18 cellular contexts compared by ENCODE assay signal in genomic region chr4:3320361-3321023, GRCh38. TPM values are rescaled to one million over a fixed set of nuclear protein-coding genes. Genes with fewer than 3 reads are reported as not detected.
DNase-seq lines count a peak whose midpoint lies in the region; ATAC-seq and TF ChIP-seq lines count a peak whose summit lies in the region.
"Had no signal": no experiment of that assay in that cellular context is flagged by ENCODE, and none has a peak within 500 bp of the region (broad histone marks: within the 10 kb centered on the region; RNA-seq: fewer than 3 reads in every experiment).

No MANE protein-coding gene starts in this region.

- no peak overlapping the region for H3K4me2 ChIP-seq in neural progenitor cell

- peaks cover 12% of the 10 kb centered on the region for H4K20me1 ChIP-seq in neural progenitor cell (ENCODE audit: low read depth)

- peak; percentile 3 for DNase-seq in BE2C
- peak; percentile 69 for DNase-seq in NCI-H2029 (lab: John Stamatoyannopoulos, UW)
- no peak for DNase-seq in cardiac muscle cell (ENCODE audit: low read depth in 1 of 2, low spot score in 1 of 2)
- DNase-seq in neural progenitor cell (ENCODE audit: low spot score), result no peak
- no peak for DNase-seq in dedifferentiated amniotic fluid mesenchymal stem cell (ENCODE audit: extremely low spot score)
- no peak for DNase-seq in natural killer cell
- DNase-seq: activated CD4-positive, alpha-beta T cell treated with anti-CD3 and anti-CD28 coated beads for 48 hours; GM23248; hippocampal formation; NCI-H226 had no signal

- no peaks in the 10 kb centered on the region for H3K9me3 ChIP-seq in BE2C
- no peaks in the 10 kb centered on the region for H3K9me3 ChIP-seq in cardiac muscle cell (ENCODE audit: low read depth)
- H3K9me3 ChIP-seq in neural progenitor cell (ENCODE audit: low read depth), result no peaks in the 10 kb centered on the region
- H3K9me3 ChIP-seq: ovary, uterus had no signal

- H3K27me3 Mint-ChIP-seq in neural progenitor cell (ENCODE audit: insufficient read depth, low read depth), result peaks cover 3% of the 10 kb centered on the region
- no peaks in the 10 kb centered on the region for H3K27me3 Mint-ChIP-seq in natural killer cell (ENCODE audit: low read depth in 2 of 2)
- H3K27me3 Mint-ChIP-seq: activated T-helper 17 cell treated with anti-CD3 and anti-CD28 coated beads, Interleukin-2, amount 50 U/mL, for 72 hours had no signal

- TF ChIP-seq CTCF in BE2C (IDR thresholded peaks at IDR 0.05; ENCODE audit: low read depth, low read length) (no peak), cardiac muscle cell (IDR thresholded peaks at IDR 0.05; ENCODE audit: low read depth, low read length) (no peak), neural progenitor cell (IDR thresholded peaks at IDR 0.05) (no peak), natural killer cell (IDR thresholded peaks at IDR 0.05) (no peak)

- peak overlapping the region; percentile 84 for H3K27ac ChIP-seq in cardiac muscle cell
- H3K27ac ChIP-seq in neural progenitor cell, result peak overlapping the region; percentile 39
- H3K27ac ChIP-seq: epithelial cell of prostate, uterus had no signal

- intact Hi-C loops in natural killer cell (cut with micrococcal nuclease), result no loop called here

- H3K4me1 ChIP-seq in BE2C (no peaks in the 10 kb centered on the region), cardiac muscle cell (ENCODE audit: low read depth) (peaks cover 32% of the 10 kb centered on the region), neural progenitor cell (peaks cover 30% of the 10 kb centered on the region)
- H3K4me1 ChIP-seq: uterus had no signal

- H3K9me3 Mint-ChIP-seq in neural progenitor cell (peaks cover 13% of the 10 kb centered on the region), natural killer cell (no peaks in the 10 kb centered on the region)
- H3K9me3 Mint-ChIP-seq: activated T-helper 17 cell treated with anti-CD3 and anti-CD28 coated beads, Interleukin-2, amount 50 U/mL, for 72 hours; T-helper 1 cell treated with Interleukin-12 subunit alpha and Interleukin-12 subunit beta and Interleukin-4 antibody, amounts not matched to agents 30 μg/mL and 1 μg/mL, for 36 hours had no signal

- H2AFZ ChIP-seq in neural progenitor cell (replicated peaks), result no peak overlapping the region

- no peak overlapping the region for H3K9ac ChIP-seq in neural progenitor cell

- H3K36me3 ChIP-seq in BE2C (peaks cover 14% of the 10 kb centered on the region), cardiac muscle cell (peaks cover 3% of the 10 kb centered on the region), neural progenitor cell (no peaks in the 10 kb centered on the region)
- H3K36me3 ChIP-seq: ovary, uterus had no signal

- H3K27me3 ChIP-seq in BE2C, result no peaks in the 10 kb centered on the region
- no peaks in the 10 kb centered on the region for H3K27me3 ChIP-seq in cardiac muscle cell
- H3K27me3 ChIP-seq in neural progenitor cell, result no peaks in the 10 kb centered on the region
- H3K27me3 ChIP-seq: ovary, uterus had no signal

- H3K27ac Mint-ChIP-seq in neural progenitor cell (peak overlapping the region; percentile 92), natural killer cell (no peak overlapping the region)
- H3K27ac Mint-ChIP-seq: activated T-helper 17 cell treated with anti-CD3 and anti-CD28 coated beads, Interleukin-2, amount 50 U/mL, for 72 hours; T-helper 1 cell treated with Interleukin-12 subunit alpha and Interleukin-12 subunit beta and Interleukin-4 antibody, amounts not matched to agents 30 μg/mL and 1 μg/mL, for 36 hours had no signal

- no peak overlapping the region for H3K4me3 ChIP-seq in BE2C (ENCODE audit: low read depth, low read length)
- no peak overlapping the region for H3K4me3 ChIP-seq in cardiac muscle cell
- no peak overlapping the region for H3K4me3 ChIP-seq in neural progenitor cell
- H3K4me3 ChIP-seq: GM23248, ovary, uterus had no signal

- H3K4me1 Mint-ChIP-seq in neural progenitor cell (peaks cover 35% of the 10 kb centered on the region), natural killer cell (peaks cover 6 to 9% of the 10 kb centered on the region in 2 donors)
- H3K4me1 Mint-ChIP-seq: activated T-helper 17 cell treated with anti-CD3 and anti-CD28 coated beads, Interleukin-2, amount 50 U/mL, for 72 hours had no signal

- H3F3A ChIP-seq in neural progenitor cell (ENCODE audit: low read depth), result peaks cover 20% of the 10 kb centered on the region

- H3K36me3 Mint-ChIP-seq in neural progenitor cell, result peaks cover 38% of the 10 kb centered on the region
- H3K36me3 Mint-ChIP-seq in natural killer cell, result no peaks in the 10 kb centered on the region

- ATAC-seq in GM21576 (IDR thresholded peaks at IDR 0.05; ENCODE audit: unreplicated experiment) (no peak), natural killer cell (no peak), GM21723 (IDR thresholded peaks at IDR 0.05; ENCODE audit: unreplicated experiment) (no peak)
- ATAC-seq: activated T-helper 17 cell treated with anti-CD3 and anti-CD28 coated beads, Interleukin-2, amount 50 U/mL, for 72 hours; Panc1 had no signal

- H3K4me3 Mint-ChIP-seq in neural progenitor cell, result peak overlapping the region; percentile 31
- H3K4me3 Mint-ChIP-seq in natural killer cell, result no peak overlapping the region
- H3K4me3 Mint-ChIP-seq: activated T-helper 17 cell treated with anti-CD3 and anti-CD28 coated beads, Interleukin-2, amount 50 U/mL, for 72 hours; T-helper 1 cell treated with Interleukin-12 subunit alpha and Interleukin-12 subunit beta and Interleukin-4 antibody, amounts not matched to agents 30 μg/mL and 1 μg/mL, for 36 hours had no signal

- H3K79me2 ChIP-seq in neural progenitor cell (ENCODE audit: low read depth), result peaks cover 45% of the 10 kb centered on the region

RNA-seq across cellular contexts. Expression of gene RGS12, which starts 27.7 kb away (rescaled TPM):
- 11.6 TPM for polyA plus RNA-seq in BE2C (2012; ENCODE audit: insufficient read depth, insufficient read length, low read depth)
- 26.8 and 40.1 TPM in 2 replicates for total RNA-seq in cardiac muscle cell
- 45.0 and 51.6 TPM in 2 replicates for polyA plus RNA-seq in cardiac muscle cell
- 36.6 and 140 TPM in 2 replicates for total RNA-seq in neural progenitor cell (ENCODE audit: low replicate concordance)
- 10 to 100 TPM; 10.5 to 12.3 (median 10.6) TPM for total RNA-seq in natural killer cell

Comparison
In these comparisons a context has a peak if more than half of its experiments do, and no peak if none do; other contexts are left out.
1. DNase-seq: peak in BE2C (single experiment) and NCI-H2029 (single experiment); none in cardiac muscle cell (0 of 2), neural progenitor cell (single experiment), dedifferentiated amniotic fluid mesenchymal stem cell (single experiment) and natural killer cell (single experiment).